Comparison of ENCODE assay signal across 8 cellular contexts in the genomic region with DNA sequence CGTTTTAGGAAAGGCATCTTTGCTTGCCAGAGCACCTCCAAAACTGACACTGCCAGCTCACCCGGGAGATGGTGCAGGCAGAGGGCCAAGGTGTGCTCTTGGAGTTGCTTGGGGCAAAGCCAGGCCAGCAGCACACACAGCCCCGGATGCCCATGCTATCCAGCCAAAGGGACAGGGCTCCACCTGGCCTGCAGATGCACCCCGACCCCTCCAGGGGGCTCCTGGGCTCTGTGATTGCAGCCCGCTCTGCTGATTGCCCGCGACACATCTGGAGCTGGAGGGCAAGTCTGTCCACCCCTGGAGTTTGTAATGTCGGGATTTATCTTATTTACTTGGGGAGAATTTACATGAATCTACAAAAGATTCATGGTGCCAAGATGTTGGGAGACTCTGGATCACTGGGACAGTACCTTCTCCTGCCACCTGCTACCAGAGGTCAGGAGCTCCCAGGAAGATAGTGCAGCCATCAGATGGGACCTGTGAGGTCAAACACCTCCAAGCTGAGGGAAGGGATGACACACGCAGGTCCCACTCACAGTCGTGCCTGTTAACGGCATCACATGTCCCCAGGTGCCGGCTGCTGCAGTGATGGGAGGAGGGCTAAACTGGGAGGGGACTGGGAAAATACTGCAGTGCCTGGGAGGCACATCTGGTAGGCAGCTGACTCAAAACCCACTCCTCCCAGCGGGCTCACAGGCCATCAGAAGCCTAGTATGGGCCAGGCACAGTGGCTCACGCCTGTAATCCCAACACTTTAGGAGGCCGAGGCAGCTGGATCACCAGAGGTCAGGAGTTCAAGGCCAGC. TPM values are rescaled to one million over a fixed set of nuclear protein-coding genes. Genes with fewer than 3 reads are reported as not detected.
A peak's percentile ranks its signal among the peaks of the same experiment; 100 is the strongest.
DNase-seq lines count a peak whose midpoint lies in the region; ATAC-seq, FAIRE-seq and TF ChIP-seq lines count a peak whose summit lies in the region.

No MANE protein-coding gene starts in this region.

- intact Hi-C loops in left colon (cut with DNase I, micrococcal nuclease), result no loop called here

- peak; percentile 49 for DNase-seq in activated gamma-delta T cell treated with Interleukin-2 at 50 U/mL for 16 hours
- DNase-seq in activated gamma-delta T cell (lab: John Stamatoyannopoulos, UW), result no peak
- DNase-seq in RCC 7860 (ENCODE audit: low spot score), result peak; percentile 18
- DNase-seq in astrocyte of the spinal cord (ENCODE audit: low read depth, low spot score), result peak; percentile 31
- DNase-seq in left colon, result no peak
- DNase-seq in putamen (ENCODE audit: low spot score), result no peak
- no peak for DNase-seq in NCI-H1694 (lab: John Stamatoyannopoulos, UW)

- no peak for FAIRE-seq in RCC 7860 (lab: Jason Lieb, UNC)

- peak; percentile 80 for TF ChIP-seq CTCF in astrocyte of the spinal cord (IDR thresholded peaks at IDR 0.05; ENCODE audit: low read depth, low read length)

- ATAC-seq in left colon, result peak; percentile 38
- no peak for ATAC-seq in GM19351 (IDR thresholded peaks at IDR 0.05; ENCODE audit: unreplicated experiment)

- in situ Hi-C loops in astrocyte of the spinal cord (cut with HindIII; ENCODE audit: low sequenced_read_pairs), result no loop called here

- no peak overlapping the region for H3K4me3 ChIP-seq in astrocyte of the spinal cord (ENCODE audit: low read depth, low read length)

RNA-seq across cellular contexts. Expression of a gene that starts 17.2 kb away (rescaled TPM):
- 10 to 100 TPM; 18.6 to 33.4 TPM for total RNA-seq in left colon

RNA-seq across cellular contexts. Expression of a gene that starts 38.2 kb away (rescaled TPM):
- not detected for total RNA-seq in left colon

RNA-seq across cellular contexts. Expression of a gene that starts 58.2 kb away (rescaled TPM):
- total RNA-seq in left colon, result 1 to 10 TPM; 3.8 to 7.8 TPM

Comparison
In these comparisons a context has a peak if more than half of its experiments do, and no peak if none do; other contexts are left out.
1. DNase-seq: peak in activated gamma-delta T cell treated with Interleukin-2 at 50 U/mL for 16 hours (single experiment), RCC 7860 (single experiment) and astrocyte of the spinal cord (single experiment); none in activated gamma-delta T cell (single experiment), left colon (0 of 2), putamen (single experiment) and NCI-H1694 (single experiment).